ENCODE assay signal across 24 cellular contexts in the genomic region with DNA sequence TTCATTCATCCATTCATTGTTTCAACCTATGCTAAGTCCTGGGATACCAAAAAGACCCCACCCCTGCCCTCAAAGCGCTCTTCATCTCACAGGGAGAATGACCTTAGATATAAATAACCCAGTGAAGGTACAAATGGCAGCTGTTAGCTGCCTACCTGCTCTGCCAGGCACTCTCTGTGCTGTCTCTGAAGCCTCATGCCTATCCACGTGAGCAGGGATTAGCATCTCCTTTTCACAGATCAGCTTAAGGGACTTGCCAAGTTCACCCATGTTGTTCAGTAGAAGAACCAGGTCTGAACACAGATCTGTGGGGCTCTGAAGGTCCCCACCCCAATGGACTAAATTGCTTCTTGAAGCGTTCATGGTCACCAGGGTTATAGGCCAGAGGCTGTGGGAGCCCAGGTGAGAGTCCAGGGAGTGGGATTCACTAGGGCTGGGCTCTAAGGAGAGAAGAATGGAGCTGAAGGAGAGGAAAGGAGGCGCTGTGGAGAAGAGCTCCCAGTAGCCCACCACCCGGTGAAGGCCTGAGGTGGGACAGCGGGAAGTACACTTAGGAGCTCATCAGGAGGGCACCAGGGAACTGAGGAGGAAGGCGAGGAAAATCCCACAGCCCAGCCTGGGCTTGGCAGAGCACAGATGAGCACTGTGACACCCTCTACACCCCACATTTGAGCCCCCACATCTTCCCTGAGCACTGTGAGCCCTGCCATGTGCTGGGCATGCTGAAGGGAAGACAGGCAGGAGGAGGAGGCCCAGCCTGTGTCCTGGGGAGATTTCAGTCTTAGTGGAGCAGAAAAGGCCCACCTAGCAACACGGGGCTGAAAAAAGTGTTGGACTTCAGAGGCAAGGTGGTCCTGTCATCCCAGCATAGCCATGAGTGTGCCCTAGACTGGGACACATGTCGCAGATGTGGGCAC. TPM values are rescaled to one million over a fixed set of nuclear protein-coding genes. Genes with fewer than 3 reads are reported as not detected.
"Had no signal": no experiment of that assay in that cellular context is flagged by ENCODE, and none has a peak within 500 bp of the region (broad histone marks: within the 10 kb centered on the region; RNA-seq: fewer than 3 reads in every experiment).

No MANE protein-coding gene starts in this region.

- H3K4me1 Mint-ChIP-seq: activated naive CD4-positive, alpha-beta T cell treated with anti-CD3 and anti-CD28 coated beads, Interleukin-2, amount 10 ng/mL, durations not matched to agents 7 days and 5 days; immature natural killer cell; stimulated activated memory B cell treated with anti-CD40 and anti-IgM and Interleukin-4, amounts not matched to agents 10 μg/mL and 1 μg/mL and 100 μg/mL, for 72 hours had no signal

- ATAC-seq: SK-N-SH treated with all-trans-retinoic acid at 6 μM for 48 hours; stimulated activated memory B cell treated with anti-CD40 and anti-IgM and Interleukin-4, amounts not matched to agents 10 μg/mL and 1 μg/mL and 100 μg/mL, for 72 hours had no signal

- H3K4me3 Mint-ChIP-seq: activated naive CD4-positive, alpha-beta T cell treated with anti-CD3 and anti-CD28 coated beads, Interleukin-2, amount 10 ng/mL, durations not matched to agents 7 days and 5 days; activated T-cell treated with anti-CD3 and anti-CD28 coated beads, Interleukin-2, amount 50 U/mL, for 72 hours; immature natural killer cell; memory B cell; stimulated activated memory B cell treated with anti-CD40 and anti-IgM and Interleukin-4, amounts not matched to agents 10 μg/mL and 1 μg/mL and 100 μg/mL, for 72 hours; WTC11 had no signal

- H3K27ac ChIP-seq: cardiac muscle cell, foreskin keratinocyte, hepatocyte, left ventricle myocardium inferior, sigmoid colon, testis had no signal

- H3K27me3 Mint-ChIP-seq: memory B cell; stimulated activated memory B cell treated with anti-CD40 and anti-IgM and Interleukin-4, amounts not matched to agents 10 μg/mL and 1 μg/mL and 100 μg/mL, for 72 hours had no signal

- H3K36me3 ChIP-seq: cardiac muscle cell, sigmoid colon had no signal

- H3K4me1 ChIP-seq: foreskin keratinocyte, left ventricle myocardium inferior, sigmoid colon, testis had no signal

- DNase-seq: activated CD4-positive, alpha-beta T cell treated with anti-CD3 and anti-CD28 coated beads, Interleukin-2, amount 50 U/mL, for 4 hours; activated effector memory CD4-positive, alpha-beta T cell treated with Interleukin-2 at 50 U/mL for 16 hours; dermis blood vessel endothelial cell; effector CD8-positive, alpha-beta T cell; glutamatergic neuron; immature natural killer cell; left ventricle myocardium inferior; retina; sigmoid colon had no signal

- H3K9me3 Mint-ChIP-seq: activated naive CD4-positive, alpha-beta T cell treated with anti-CD3 and anti-CD28 coated beads, Interleukin-2, amount 10 ng/mL, durations not matched to agents 7 days and 5 days; activated T-cell treated with anti-CD3 and anti-CD28 coated beads, Interleukin-2, amount 50 U/mL, for 72 hours; memory B cell; stimulated activated memory B cell treated with anti-CD40 and anti-IgM and Interleukin-4, amounts not matched to agents 10 μg/mL and 1 μg/mL and 100 μg/mL, for 72 hours; WTC11 had no signal

- H3K4me3 ChIP-seq: cardiac muscle cell, hepatocyte, left ventricle myocardium inferior, sigmoid colon, smooth muscle cell, testis had no signal

- H3K9me3 ChIP-seq: left ventricle myocardium inferior, sigmoid colon, testis had no signal

- H3K27ac Mint-ChIP-seq: activated naive CD4-positive, alpha-beta T cell treated with anti-CD3 and anti-CD28 coated beads, Interleukin-2, amount 10 ng/mL, durations not matched to agents 7 days and 5 days; activated T-cell treated with anti-CD3 and anti-CD28 coated beads, Interleukin-2, amount 50 U/mL, for 72 hours; immature natural killer cell; memory B cell; stimulated activated memory B cell treated with anti-CD40 and anti-IgM and Interleukin-4, amounts not matched to agents 10 μg/mL and 1 μg/mL and 100 μg/mL, for 72 hours; WTC11 had no signal

- H3K27me3 ChIP-seq: cardiac muscle cell, foreskin keratinocyte, hepatocyte, sigmoid colon, testis had no signal

- H3K36me3 Mint-ChIP-seq: activated naive CD4-positive, alpha-beta T cell treated with anti-CD3 and anti-CD28 coated beads, Interleukin-2, amount 10 ng/mL, durations not matched to agents 7 days and 5 days; immature natural killer cell; memory B cell; stimulated activated memory B cell treated with anti-CD40 and anti-IgM and Interleukin-4, amounts not matched to agents 10 μg/mL and 1 μg/mL and 100 μg/mL, for 72 hours had no signal

RNA-seq across cellular contexts. Expression of gene RBP1, which starts 20.4 kb away (rescaled TPM):
- total RNA-seq: activated T-cell treated with anti-CD3 and anti-CD28 coated beads, Interleukin-2, amount 50 U/mL, for 72 hours had no signal
- polyA plus RNA-seq: immature natural killer cell had no signal

RNA-seq across cellular contexts. Expression of gene RBP2, which starts 42.9 kb away (rescaled TPM):
- total RNA-seq: activated T-cell treated with anti-CD3 and anti-CD28 coated beads, Interleukin-2, amount 50 U/mL, for 72 hours; cardiac muscle cell; chondrocyte; dermis blood vessel endothelial cell; foreskin keratinocyte; kidney epithelial cell; left ventricle myocardium inferior; mononuclear cell; sigmoid colon; smooth muscle cell; testis; WTC11 had no signal
- polyA plus RNA-seq: cardiac muscle cell, foreskin keratinocyte, immature natural killer cell, neural cell, smooth muscle cell had no signal
